ENCODE assay signal across 6 cellular contexts in genomic region chr22:37071850-37072592, GRCh38. TPM values are rescaled to one million over a fixed set of nuclear protein-coding genes. Genes with fewer than 3 reads are reported as not detected.
"Had no signal": no experiment of that assay in that cellular context is flagged by ENCODE, and none has a peak within 500 bp of the region (broad histone marks: within the 10 kb centered on the region; RNA-seq: fewer than 3 reads in every experiment).

No MANE protein-coding gene starts in this region.

RNA-seq across cellular contexts. Expression of gene TMPRSS6, which starts 37.5 kb away (rescaled TPM):
- total RNA-seq: LHCN-M2, MCF 10A, OCI-LY7, SK-MEL-5 had no signal
- polyA plus RNA-seq: IgD-negative memory B cell, SK-N-SH had no signal
